8 cellular contexts compared by ENCODE assay signal in the genomic region with DNA sequence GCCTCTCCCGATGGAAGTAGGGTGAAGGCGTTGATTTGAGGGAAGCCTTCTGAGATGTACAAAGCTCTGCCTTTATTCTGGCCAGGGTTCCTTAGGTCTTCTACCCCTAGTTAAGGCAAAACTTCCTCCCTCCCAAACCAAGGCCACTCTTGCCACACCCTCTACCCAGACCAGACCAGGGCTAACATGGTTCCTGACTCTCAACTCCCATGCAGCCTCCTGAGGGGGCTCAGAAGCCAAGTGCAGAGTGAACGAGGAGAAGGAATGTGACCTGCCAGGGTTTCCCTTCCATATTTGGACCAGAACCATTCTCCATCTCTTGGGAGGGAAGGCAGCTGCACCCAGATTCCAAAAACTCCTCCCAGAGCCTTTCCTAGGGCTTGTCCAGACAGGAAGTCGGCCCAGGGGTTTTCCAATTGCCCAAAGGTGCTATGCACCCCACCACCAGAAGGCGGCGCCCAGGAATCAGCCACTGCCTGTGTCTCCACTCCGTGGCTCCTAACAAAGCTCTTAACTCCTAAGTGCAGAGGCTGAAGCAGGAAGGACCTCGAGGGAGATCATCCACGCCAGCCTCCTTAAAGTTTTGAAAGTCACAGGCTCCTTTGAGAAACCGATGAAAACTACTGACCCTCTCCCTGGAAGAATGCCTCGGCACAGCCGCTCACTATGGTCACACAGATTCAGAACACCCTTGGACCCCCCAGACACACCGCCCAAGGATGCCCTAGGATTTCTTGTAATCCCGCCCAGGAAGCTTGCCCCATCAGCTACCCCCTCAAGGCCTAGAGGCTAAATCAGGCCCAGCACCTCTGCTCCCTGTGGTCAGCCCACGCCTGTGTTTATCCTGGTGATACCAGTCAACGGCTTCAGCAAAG.
DNase-seq lines count a peak whose midpoint lies in the region; ATAC-seq and TF ChIP-seq lines count a peak whose summit lies in the region.

No MANE protein-coding gene starts in this region.

- H3K4me3 ChIP-seq in mucosa of descending colon (no peak overlapping the region), suprapubic skin (no peak overlapping the region)

- no peak overlapping the region for H3K27ac ChIP-seq in suprapubic skin

- H3K36me3 ChIP-seq in mucosa of descending colon (ENCODE audit: low read depth) = no peaks in the 10 kb centered on the region
- H3K36me3 ChIP-seq in suprapubic skin = no peaks in the 10 kb centered on the region

- intact Hi-C loops in mucosa of descending colon (cut with DNase I, micrococcal nuclease) = loop anchor here (5.0 to 10.0 kb wide), 2 partner anchors 250 to 252 kb away; no protein-coding TSS in a partner anchor

- no peaks in the 10 kb centered on the region for H3K27me3 ChIP-seq in suprapubic skin

- DNase-seq in AG20443 (ENCODE audit: low spot score) = peak; percentile 81
- DNase-seq in NCI-H460 (ENCODE audit: extremely low read depth, low read depth) = peak; percentile 42
- DNase-seq in activated CD4-positive, alpha-beta T cell treated with anti-CD3 and anti-CD28 coated beads, Interleukin-2, amount 50 U/mL, for 1 hour = peak; percentile 57
- peak; percentile 27 for DNase-seq in effector CD8-positive, alpha-beta T cell (lab: John Stamatoyannopoulos, UW)
- peak; percentile 64 to 90 (median 83) for DNase-seq in mucosa of descending colon
- no peak for DNase-seq in suprapubic skin (ENCODE audit: low spot score in 2 of 2)

- no peak for TF ChIP-seq POLR2A in suprapubic skin (IDR thresholded peaks at IDR 0.05)

- ATAC-seq in GM19463 (IDR thresholded peaks at IDR 0.05; ENCODE audit: unreplicated experiment) (peak; percentile 53), mucosa of descending colon (peak; percentile 97), HG02973 (IDR thresholded peaks at IDR 0.05; ENCODE audit: unreplicated experiment) (no peak)

- TF ChIP-seq CTCF in mucosa of descending colon (IDR thresholded peaks at IDR 0.05) = peak; percentile 90
- TF ChIP-seq CTCF in suprapubic skin (IDR thresholded peaks at IDR 0.05) = peak; percentile 47 to 50

- WGBS in suprapubic skin = 60% methylated on average over 16 of the region's 16 CpGs

- TF ChIP-seq EP300 in suprapubic skin (IDR thresholded peaks at IDR 0.05) = no peak

- H3K9me3 ChIP-seq in mucosa of descending colon (no peaks in the 10 kb centered on the region), suprapubic skin (no peaks in the 10 kb centered on the region)

- H3K4me1 ChIP-seq in mucosa of descending colon (ENCODE audit: low read depth) (no peaks in the 10 kb centered on the region), suprapubic skin (no peaks in the 10 kb centered on the region)

Comparison
In these comparisons a context has a peak if more than half of its experiments do, and no peak if none do; other contexts are left out.
1. DNase-seq: peak in AG20443 (single experiment), NCI-H460 (single experiment), activated CD4-positive, alpha-beta T cell treated with anti-CD3 and anti-CD28 coated beads, Interleukin-2, amount 50 U/mL, for 1 hour (single experiment), effector CD8-positive, alpha-beta T cell (single experiment) and mucosa of descending colon (3 of 3); none in suprapubic skin (0 of 2).